1 cellular context compared by ENCODE assay signal in genomic region chr1:94417962-94418663, GRCh38.
TF ChIP-seq lines count a peak whose summit lies in the region.

TSS of gene ABCD3 (plus strand) at chr1:94418389. CDS start at chr1:94418479, 90 bp downstream.

TF ChIP-seq in HepG2, 621 proteins besides CTCF, POLR2A, EP300 and RAD21 (continued from another document):
- peak; percentile 67 for TF ChIP-seq ZBTB4 (CRISPR knock-in tag; IDR thresholded peaks at IDR 0.05; ENCODE audit: borderline replicate concordance)
- TF ChIP-seq ZNF777 (CRISPR knock-in tag; IDR thresholded peaks at IDR 0.05): peak; percentile 95
- TF ChIP-seq ZNF703 (CRISPR knock-in tag; IDR thresholded peaks at IDR 0.05; ENCODE audit: borderline replicate concordance): no peak
- TF ChIP-seq SRSF4 (IDR thresholded peaks at IDR 0.05; ENCODE audit: low read depth, low read length, poor library complexity, severe bottlenecking): no peak
- peak; percentile 45; the same call in 1 of the 2 replicates for TF ChIP-seq DR1 (CRISPR knock-in tag; IDR thresholded peaks at IDR 0.05)
- peak; percentile 63; the same call in 1 of the 2 replicates for TF ChIP-seq ZNF274 (CRISPR knock-in tag; IDR thresholded peaks at IDR 0.05)
- TF ChIP-seq HNF4G (IDR thresholded peaks at IDR 0.05; ENCODE audit: borderline replicate concordance, low read depth, low read length): peak; percentile 92
- TF ChIP-seq HNF4G (CRISPR knock-in tag; IDR thresholded peaks at IDR 0.05; ENCODE audit: borderline replicate concordance, low read depth): peak; percentile 94
